4 cellular contexts compared by ENCODE assay signal in genomic region chr5:71912021-71912420, GRCh38.
A peak's percentile ranks its signal among the peaks of the same experiment; 100 is the strongest.
TF ChIP-seq lines count a peak whose summit lies in the region.

No MANE protein-coding gene starts in this region.

TF ChIP-seq in HepG2, 621 proteins besides CTCF, POLR2A, EP300 and RAD21:
- TF ChIP-seq SATB2 (CRISPR knock-in tag; IDR thresholded peaks at IDR 0.05) (no peak), ZNF7 (CRISPR knock-in tag; IDR thresholded peaks at IDR 0.05) (peak; percentile 71), MAFF (IDR thresholded peaks at IDR 0.05; ENCODE audit: low read depth, low read length) (0 out of 2 replicates have a peak, but pooled peaks have one; percentile 16), MAFK (conservative IDR thresholded peaks at IDR 0.05 in 1 of 2, IDR thresholded peaks at IDR 0.05 in 1 of 2; ENCODE audit: low read length in 2 of 2) (peak; percentile 38 to 56; a peak in 3 of 4 replicates)

TF ChIP-seq in A549, 52 proteins besides CTCF, POLR2A, EP300 and RAD21:
- TF ChIP-seq RARB (CRISPR knock-in tag; IDR thresholded peaks at IDR 0.05) (no peak), HES2 (IDR thresholded peaks at IDR 0.05) (no peak), KDM5A (IDR thresholded peaks at IDR 0.05) (no peak), KDM1A (IDR thresholded peaks at IDR 0.05; ENCODE audit: low read depth) (no peak), HOXA7 (CRISPR knock-in tag; IDR thresholded peaks at IDR 0.05) (no peak), JUNB (IDR thresholded peaks at IDR 0.05) (no peak), FOSL2 (IDR thresholded peaks at IDR 0.05) (no peak), FOSL2 (CRISPR knock-in tag; IDR thresholded peaks at IDR 0.05) (no peak), HOXB5 (CRISPR knock-in tag; IDR thresholded peaks at IDR 0.05) (no peak), MAFK (IDR thresholded peaks at IDR 0.05; ENCODE audit: partially characterized antibody) (peak; percentile 42), RNF2 (IDR thresholded peaks at IDR 0.05; ENCODE audit: borderline replicate concordance, low read depth) (no peak), ELK1 (IDR thresholded peaks at IDR 0.05; ENCODE audit: low read depth, low read length) (no peak), FOXS1 (CRISPR knock-in tag; IDR thresholded peaks at IDR 0.05) (no peak), PHF8 (IDR thresholded peaks at IDR 0.05; ENCODE audit: borderline replicate concordance, low read depth) (no peak), ZFP36 (IDR thresholded peaks at IDR 0.05; ENCODE audit: borderline replicate concordance, partially characterized antibody) (peak; percentile 35), HDAC2 (IDR thresholded peaks at IDR 0.05) (no peak), GATA3 (IDR thresholded peaks at IDR 0.05; ENCODE audit: borderline replicate concordance) (no peak)

TF ChIP-seq in GM12878, 131 proteins besides CTCF, POLR2A, EP300 and RAD21:
- TF ChIP-seq E2F8 (IDR thresholded peaks at IDR 0.05; ENCODE audit: low read depth, partially characterized antibody): no peak
- no peak for TF ChIP-seq PML (IDR thresholded peaks at IDR 0.05; ENCODE audit: low read length)
- TF ChIP-seq HDAC6 (IDR thresholded peaks at IDR 0.05; ENCODE audit: unreplicated experiment): no peak
- no peak for TF ChIP-seq EGR1 (IDR thresholded peaks at IDR 0.05; ENCODE audit: borderline replicate concordance in 1 of 2, low read depth in 2 of 2, low read length in 2 of 2)
- TF ChIP-seq NR2C1 (IDR thresholded peaks at IDR 0.05): no peak
- TF ChIP-seq ZBED1 (IDR thresholded peaks at IDR 0.05; ENCODE audit: borderline replicate concordance): no peak
- TF ChIP-seq ESRRA (IDR thresholded peaks at IDR 0.05; ENCODE audit: low read length): no peak
- TF ChIP-seq IKZF2 (IDR thresholded peaks at IDR 0.05): no peak
- no peak for TF ChIP-seq SUPT20H (IDR thresholded peaks at IDR 0.05; ENCODE audit: borderline replicate concordance, control insufficient read depth, low read depth, low read length)
- no peak for TF ChIP-seq MYC (IDR thresholded peaks at IDR 0.05; ENCODE audit: insufficient read depth, insufficient read length, insufficient replicate concordance, low read length, severe bottlenecking)
- TF ChIP-seq CHD4 (IDR thresholded peaks at IDR 0.05): no peak
- TF ChIP-seq USF2 (IDR thresholded peaks at IDR 0.05; ENCODE audit: borderline replicate concordance, low read depth, low read length): no peak
- no peak for TF ChIP-seq NFIC (IDR thresholded peaks at IDR 0.05; ENCODE audit: low read depth, low read length)
- no peak for TF ChIP-seq WRNIP1 (IDR thresholded peaks at IDR 0.05; ENCODE audit: borderline replicate concordance, low read depth, low read length)

TF ChIP-seq in K562, 482 proteins besides CTCF, POLR2A, EP300 and RAD21:
- peak; percentile 33; the same call in 1 of the 2 replicates for TF ChIP-seq C11orf30 (IDR thresholded peaks at IDR 0.05; ENCODE audit: low read depth)
- no peak for TF ChIP-seq TCF3 (CRISPR knock-in tag; IDR thresholded peaks at IDR 0.05)
- no peak for TF ChIP-seq ZNF518B (CRISPR knock-in tag; IDR thresholded peaks at IDR 0.05)
- TF ChIP-seq ZNF41 (CRISPR knock-in tag; conservative IDR thresholded peaks at IDR 0.05): no peak
- no peak for TF ChIP-seq THAP7 (CRISPR knock-in tag; IDR thresholded peaks at IDR 0.05)
- TF ChIP-seq ZNF316 (IDR thresholded peaks at IDR 0.05): peak; percentile 45
